Comparison of ENCODE assay signal across 8 cellular contexts in the genomic region with DNA sequence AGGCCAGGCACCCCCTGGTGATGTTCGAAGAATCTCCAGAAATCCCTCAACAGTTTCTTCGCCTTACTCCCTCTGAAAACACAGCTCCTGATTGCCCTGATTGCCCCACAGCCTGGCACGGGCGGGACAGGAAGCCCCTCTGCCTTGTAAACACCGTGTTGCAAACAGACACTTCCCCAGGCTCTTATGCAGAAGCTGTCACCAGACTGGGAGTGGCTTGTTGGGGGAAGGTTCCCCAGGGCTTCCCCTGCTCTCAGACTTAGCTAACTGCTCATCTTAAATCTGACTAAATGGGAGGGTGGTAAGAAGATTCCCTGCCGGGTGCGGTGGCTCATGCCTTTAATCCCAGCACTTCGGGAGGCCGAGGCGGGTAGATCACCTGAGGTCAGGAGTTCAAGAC. TPM values are rescaled to one million over a fixed set of nuclear protein-coding genes. Genes with fewer than 3 reads are reported as not detected.
DNase-seq lines count a peak whose midpoint lies in the region; ATAC-seq and TF ChIP-seq lines count a peak whose summit lies in the region.

No MANE protein-coding gene starts in this region.

- TF ChIP-seq CTCF in HL-60 (IDR thresholded peaks at IDR 0.05; ENCODE audit: insufficient read depth, low read length) (no peak), foreskin fibroblast (IDR thresholded peaks at IDR 0.05; ENCODE audit: low read depth, low read length) (no peak)

- DNase-seq in ELF-1 (ENCODE audit: low read depth, low spot score) (peak; percentile 78), HL-60 (ENCODE audit: low read depth in 1 of 2, low spot score in 1 of 2) (peak; percentile 53 to 92), left ventricle myocardium superior (peak; percentile 67), DMS 273 (lab: John Stamatoyannopoulos, UW; ENCODE audit: unreplicated experiment) (no peak), foreskin fibroblast (no peak)
- peak; percentile 83 for DNase-seq in activated CD8-positive, alpha-beta memory T cell treated with anti-CD3 and anti-CD28 coated beads for 24 hours
- DNase-seq in stimulated activated CD8-positive, alpha-beta memory T cell treated with anti-CD3 and anti-CD28 coated beads, Interleukin-4, amount 100 ng/mL, for 48 hours = peak; percentile 73

- intact Hi-C loops in left ventricle myocardium superior (cut with micrococcal nuclease) = no loop called here

- ATAC-seq in left ventricle myocardium superior (peak; percentile 86), HG02623 (IDR thresholded peaks at IDR 0.05; ENCODE audit: unreplicated experiment) (no peak)

- peak overlapping the region; percentile 69 for H3K27ac ChIP-seq in HL-60 (replicated peaks)

- H3K4me3 ChIP-seq in HL-60 (replicated peaks; ENCODE audit: insufficient read depth, low read length) (no peak overlapping the region), foreskin fibroblast (ENCODE audit: low read depth in 1 of 2, low read length in 2 of 2) (no peak overlapping the region)

- H3K27me3 ChIP-seq in HL-60 (ENCODE audit: insufficient read depth, poor library complexity, severe bottlenecking) = no peaks in the 10 kb centered on the region

RNA-seq across cellular contexts. Expression of gene PIK3R5, which starts 11.2 kb away (rescaled TPM):
- total RNA-seq in left ventricle myocardium superior = 2.5 TPM

Comparison
In these comparisons a context has a peak if more than half of its experiments do, and no peak if none do; other contexts are left out.
1. DNase-seq: peak in ELF-1 (single experiment), HL-60 (2 of 2), activated CD8-positive, alpha-beta memory T cell treated with anti-CD3 and anti-CD28 coated beads for 24 hours (single experiment), left ventricle myocardium superior (single experiment) and stimulated activated CD8-positive, alpha-beta memory T cell treated with anti-CD3 and anti-CD28 coated beads, Interleukin-4, amount 100 ng/mL, for 48 hours (single experiment); none in DMS 273 (single experiment) and foreskin fibroblast (0 of 2).